In genomic region chr14:69629225-69630127, GRCh38 we compare ENCODE assay signal across 10 cellular contexts. TPM values are rescaled to one million over a fixed set of nuclear protein-coding genes. Genes with fewer than 3 reads are reported as not detected.
DNase-seq lines count a peak whose midpoint lies in the region; ATAC-seq lines count a peak whose summit lies in the region.
"Had no signal": no experiment of that assay in that cellular context is flagged by ENCODE, and none has a peak within 500 bp of the region (broad histone marks: within the 10 kb centered on the region; RNA-seq: fewer than 3 reads in every experiment).

No MANE protein-coding gene starts in this region.

- H3K4me3 Mint-ChIP-seq in naive B cell = peak overlapping the region in 6 of 8 donors; percentile 35 to 88 (median 50)

- no peaks in the 10 kb centered on the region for H3K27me3 Mint-ChIP-seq in naive B cell

- peak; percentile 41 to 61 for ATAC-seq in activated CD4-positive, CD25-positive, alpha-beta regulatory T cell treated with anti-CD3 and anti-CD28 coated beads, Interleukin-2, amount 50 U/mL, for 24 hours
- peak; percentile 49 for ATAC-seq in GM19455 (IDR thresholded peaks at IDR 0.05; ENCODE audit: unreplicated experiment)
- no peak for ATAC-seq in naive B cell (ENCODE audit: low read depth in 2 of 2)
- ATAC-seq in HG03460 (IDR thresholded peaks at IDR 0.05; ENCODE audit: unreplicated experiment) = no peak

- peaks cover 83 to 99% (median 95%) of the 10 kb centered on the region in 3 donors for H3K4me1 Mint-ChIP-seq in naive B cell

- peak overlapping the region; percentile 43 to 93 (median 83) for H3K27ac Mint-ChIP-seq in naive B cell

- no peaks in the 10 kb centered on the region for H3K9me3 Mint-ChIP-seq in naive B cell

- DNase-seq in activated CD4-positive, CD25-positive, alpha-beta regulatory T cell (lab: John Stamatoyannopoulos, UW) = no peak
- DNase-seq in OCI-M1 (lab: John Stamatoyannopoulos, UW) (peak; percentile 17), naive B cell (no peak), NCI-H1436 treated with DMSO at 0.1 percent for 48 hours (lab: John Stamatoyannopoulos, UW) (no peak), NCI-H2029 (lab: John Stamatoyannopoulos, UW) (no peak)
- DNase-seq: caudate nucleus, NCI-H446 treated with DMSO at 0.1 percent for 48 hours had no signal

- H3K36me3 Mint-ChIP-seq in naive B cell = no peaks in the 10 kb centered on the region

RNA-seq across cellular contexts. Expression of gene SUSD6, which starts 18.1 kb away (rescaled TPM):
- polyA plus RNA-seq in naive B cell (ENCODE audit: low read depth in 6 of 6) = 10 to 100 TPM; 16.1 to 22.8 (median 19.4) TPM

RNA-seq across cellular contexts. Expression of gene CCDC177, which starts 54.8 kb away (rescaled TPM):
- polyA plus RNA-seq in naive B cell (ENCODE audit: low read depth in 6 of 6) = not detected

Comparison
In these comparisons a context has a peak if more than half of its experiments do, and no peak if none do; other contexts are left out.
1. ATAC-seq: peak in activated CD4-positive, CD25-positive, alpha-beta regulatory T cell treated with anti-CD3 and anti-CD28 coated beads, Interleukin-2, amount 50 U/mL, for 24 hours (2 of 2) and GM19455 (single experiment); none in naive B cell (0 of 2) and HG03460 (single experiment).